In genomic region chr17:41930833-41931156, GRCh38 we compare ENCODE assay signal across 9 cellular contexts. TPM values are rescaled to one million over a fixed set of nuclear protein-coding genes. Genes with fewer than 3 reads are reported as not detected.
DNase-seq lines count a peak whose midpoint lies in the region; ATAC-seq, FAIRE-seq and TF ChIP-seq lines count a peak whose summit lies in the region.
"Not testable (repeated sequence)": the region's sequence is repeated elsewhere in the genome, so short reads cannot be mapped to it uniquely, and the experiment has no call there.
"Had no signal": no experiment of that assay in that cellular context is flagged by ENCODE, and none has a peak within 500 bp of the region (broad histone marks: within the 10 kb centered on the region; RNA-seq: fewer than 3 reads in every experiment).

No MANE protein-coding gene starts in this region.

- H3K36me3 Mint-ChIP-seq in T-helper 2 cell treated with Interferon-gamma antibody and Interleukin-4, amounts not matched to agents 5 μg/mL and 100 μg/mL, for 36 hours (ENCODE audit: low read depth): not testable (repeated sequence)

- TF ChIP-seq POLR2A in A549 (IDR thresholded peaks at IDR 0.05; ENCODE audit: low read length); K562 (conservative IDR thresholded peaks at IDR 0.05): not testable (repeated sequence)

- H3K27me3 Mint-ChIP-seq in T-helper 2 cell treated with Interferon-gamma antibody and Interleukin-4, amounts not matched to agents 5 μg/mL and 100 μg/mL, for 36 hours (ENCODE audit: low read depth): not testable (repeated sequence)

- ATAC-seq in A549: peak; percentile 62 to 69; a peak in 4 of 6 replicates
- peak; percentile 14 for ATAC-seq in GM19025 (IDR thresholded peaks at IDR 0.05; ENCODE audit: low read depth, unreplicated experiment)
- peak; percentile 25 for ATAC-seq in HG03521 (IDR thresholded peaks at IDR 0.05; ENCODE audit: unreplicated experiment)
- peak; percentile 5 for ATAC-seq in K562

- peak overlapping the region; percentile 55 for H3K4me3 ChIP-seq in A549
- peak overlapping the region; percentile 45 for H3K4me3 ChIP-seq in K562
- H3K4me3 ChIP-seq in fibroblast of villous mesenchyme (ENCODE audit: low read depth, low read length): peak overlapping the region; percentile 74
- peak overlapping the region; percentile 53 for H3K4me3 ChIP-seq in mesodermal cell (ENCODE audit: extremely low read depth, insufficient read depth, low read length, poor library complexity, severe bottlenecking)
- H3K4me3 ChIP-seq in skeletal muscle satellite cell (ENCODE audit: low read length): peak overlapping the region; percentile 72

- not testable (repeated sequence) for H3K36me3 ChIP-seq in K562 (ENCODE audit: control insufficient read depth, insufficient read depth, low read length); mesodermal cell (ENCODE audit: control insufficient read depth, insufficient read depth, low read length); skeletal muscle satellite cell (ENCODE audit: insufficient read depth, low read length)

- peak overlapping the region in 1 of 2 experiments; percentile 57; a peak in 1 of 4 replicates for H3K9ac ChIP-seq in K562 (ENCODE audit: insufficient read depth in 1 of 2, low read depth in 2 of 2, low read length in 2 of 2)
- H3K9ac ChIP-seq in skeletal muscle satellite cell (ENCODE audit: low read depth, low read length): peak overlapping the region; percentile 69

- TF ChIP-seq EP300 in A549 (IDR thresholded peaks at IDR 0.05); K562 (IDR thresholded peaks at IDR 0.05; ENCODE audit: low read length): not testable (repeated sequence)

- peaks cover 13% of the 10 kb centered on the region; the same call in 2 of the 3 replicates for H3K79me2 ChIP-seq in K562 (ENCODE audit: control insufficient read depth, insufficient read depth, low read length)

- peak overlapping the region; percentile 95 for H3K4me3 Mint-ChIP-seq in T-helper 2 cell treated with Interferon-gamma antibody and Interleukin-4, amounts not matched to agents 5 μg/mL and 100 μg/mL, for 36 hours

- peaks cover 31% of the 10 kb centered on the region for H3K4me1 ChIP-seq in A549
- H3K4me1 ChIP-seq in K562 (replicated peaks in 1 of 2; ENCODE audit: control insufficient read depth in 2 of 2, insufficient read depth in 2 of 2, low read length in 2 of 2): peaks cover 19 to 21% of the 10 kb centered on the region in 2 experiments; a peak in 4 of 5 replicates
- H3K4me1 ChIP-seq in mesodermal cell (ENCODE audit: control insufficient read depth, insufficient read depth, low read length, poor library complexity, severe bottlenecking); skeletal muscle satellite cell (ENCODE audit: control insufficient read depth, insufficient read depth, low read length): not testable (repeated sequence)

- not testable (repeated sequence) for TF ChIP-seq CTCF in A549 (IDR thresholded peaks at IDR 0.05); K562 (IDR thresholded peaks at IDR 0.05 in 2 of 3, conservative IDR thresholded peaks at IDR 0.05 in 1 of 3; ENCODE audit: insufficient read depth in 2 of 3, low read depth in 1 of 3, low read length in 3 of 3); fibroblast of villous mesenchyme (IDR thresholded peaks at IDR 0.05; ENCODE audit: insufficient read depth, low read depth, low read length)

- H3K27me3 ChIP-seq in K562 (ENCODE audit: control insufficient read depth in 2 of 2, insufficient read depth in 2 of 2, low read length in 2 of 2); skeletal muscle satellite cell (ENCODE audit: control insufficient read depth, insufficient read depth, low read length): not testable (repeated sequence)

- peaks cover 45% of the 10 kb centered on the region for H3K4me1 Mint-ChIP-seq in T-helper 2 cell treated with Interferon-gamma antibody and Interleukin-4, amounts not matched to agents 5 μg/mL and 100 μg/mL, for 36 hours (ENCODE audit: low read depth)

- 57% methylated on average over 18 of the region's 18 CpGs for WGBS in A549 (ENCODE audit: missing lambda C conversion rate)
- 31% methylated on average over 9 of the region's 18 CpGs for WGBS in K562 (ENCODE audit: insufficient coverage, low coverage, missing lambda C conversion rate)
- WGBS in mesodermal cell (ENCODE audit: insufficient coverage in 2 of 2), 2 experiments: 78 to 90% methylated on average over 4 of the region's 18 CpGs

- intact Hi-C loops in K562 (cut with micrococcal nuclease): loop anchor here (2.0 kb wide), 1 partner anchor 28 kb away; no protein-coding TSS in a partner anchor

- FAIRE-seq in A549 (lab: Jason Lieb, UNC); K562 (lab: Jason Lieb, UNC): not testable (repeated sequence)

- peak overlapping the region; percentile 76 to 89 for H3K27ac ChIP-seq in A549
- not testable (repeated sequence) for H3K27ac ChIP-seq in K562 (ENCODE audit: extremely low read depth, low read depth, low read length)
- H3K27ac ChIP-seq in mesodermal cell (ENCODE audit: low read depth, low read length, severe bottlenecking): peak overlapping the region; percentile 92

- peak overlapping the region; percentile 95 for H3K27ac Mint-ChIP-seq in T-helper 2 cell treated with Interferon-gamma antibody and Interleukin-4, amounts not matched to agents 5 μg/mL and 100 μg/mL, for 36 hours

- CTCF ChIA-PET in A549 (lab: Yijun Ruan, JAX) (interaction anchor here (0.7 to 12.8 kb wide), 25 partner anchors 9 to 193 kb away, joined by 3 to 122 read pairs (median 3); partner anchors contain the start of genes ACLY, CNP, NKIRAS2 and P3H4), K562 (lab: Yijun Ruan, JAX; ENCODE audit: low intra/inter-chr PET ratio) (interaction anchor here (1.5 kb wide), 1 partner anchor 29 kb away, joined by 9 read pairs; no protein-coding TSS in a partner anchor)

- not testable (repeated sequence) for H3K9me3 Mint-ChIP-seq in T-helper 2 cell treated with Interferon-gamma antibody and Interleukin-4, amounts not matched to agents 5 μg/mL and 100 μg/mL, for 36 hours

- H2AFZ ChIP-seq in K562 (ENCODE audit: low read depth, low read length): peak overlapping the region; percentile 93

- BruUV-seq in K562 (replicated peaks; lab: Mats Ljungman, UMichigan): not testable (repeated sequence)

- POLR2A ChIA-PET in A549 (lab: Yijun Ruan, JAX): interaction anchor here (0.5 to 2.7 kb wide), 27 partner anchors 9 to 1067 kb away, joined by 3 to 47 read pairs (median 4); partner anchors contain the start of genes ACLY, CNP, DNAJC7 and JUP
- POLR2A ChIA-PET in K562 (lab: Yijun Ruan, JAX): interaction anchor here (0.6 to 2.4 kb wide), 14 partner anchors 8 to 605 kb away, joined by 3 to 21 read pairs (median 4); partner anchors contain the start of genes ACLY, CNP, EIF1 and JUP

- H3K9me1 ChIP-seq in K562 (ENCODE audit: control insufficient read depth, insufficient read depth, low read length): not testable (repeated sequence)

- peak overlapping the region; percentile 81 for H3K4me2 ChIP-seq in A549
- peak overlapping the region; percentile 98 for H3K4me2 ChIP-seq in K562 (ENCODE audit: insufficient read depth, low read length)
- H3K4me2 ChIP-seq in skeletal muscle satellite cell (ENCODE audit: low read length): peak overlapping the region; percentile 87

- TF ChIP-seq RAD21 in A549 (conservative IDR thresholded peaks at IDR 0.05 in 1 of 2, IDR thresholded peaks at IDR 0.05 in 1 of 2); K562 (CRISPR knock-in tag; conservative IDR thresholded peaks at IDR 0.05 in 1 of 2, IDR thresholded peaks at IDR 0.05 in 1 of 2): not testable (repeated sequence)

- DNase-seq in A549 (ENCODE audit: low read depth in 1 of 2, low spot score in 1 of 2); T-helper 2 cell treated with Interferon-gamma antibody and Interleukin-4, amounts not matched to agents 5 μg/mL and 100 μg/mL, for 36 hours (ENCODE audit: low spot score); K562 (ENCODE audit: extremely low read depth in 1 of 4, low spot score in 3 of 4); fibroblast of villous mesenchyme (ENCODE audit: low read depth): not testable (repeated sequence)

- not testable (repeated sequence) for H4K20me1 ChIP-seq in K562 (replicated peaks; ENCODE audit: control insufficient read depth, insufficient read depth, low read length)

- in situ Hi-C loops in K562 (cut with MboI): not testable (repeated sequence)

- H3K9me3 ChIP-seq in A549; K562 (replicated peaks; ENCODE audit: control insufficient read depth, insufficient read depth, low read depth, low read length); mesodermal cell (ENCODE audit: control insufficient read depth, low read length); skeletal muscle satellite cell (replicated peaks; ENCODE audit: low read length): not testable (repeated sequence)

RNA-seq across cellular contexts. Expression of gene ODAD4, which starts 0.4 kb away (rescaled TPM):
- polyA plus RNA-seq in A549 (2011; rRNA removed) (2.0 and 2.3 TPM in 2 replicates), A549 (2017; fragmentation: RNase III; extraction: RNeasy Plus Mini Kit Qiagen cat#74134 plus additional on column Dnase treatment) (2.2 to 2.5 TPM (median 2.3 TPM) in 3 replicates), K562 (2011; rRNA removed) (0.05 and 0.35 TPM in 2 replicates), K562 (2014; fragmentation: Illumina TruSeq; extraction: Trizol) (0.57 and 0.67 TPM in 2 replicates), K562 (2014; fragmentation: Nextera tagmentation; extraction: Ambion mirVana) (under 1 TPM; 0.30 to 0.81 TPM), K562 (2014; rRNA removed) (0.22 and 0.49 TPM in 2 replicates)
- 0.47 and 0.56 TPM in 2 replicates for polyA plus RNA-seq in A549 (2012; cell fraction: cytosol; rRNA removed)
- 0.64 and 0.80 TPM in 2 replicates for polyA plus RNA-seq in A549 (2012; cell fraction: nucleus; rRNA removed)
- polyA minus RNA-seq in A549 (2011; rRNA and poly(A)+ RNA removed): 2.8 TPM in 2 replicates
- total RNA-seq in K562 (2011; cell fraction: chromatin; rRNA removed; ENCODE audit: low replicate concordance): 2.3 and 4.6 TPM in 2 replicates
- total RNA-seq in K562 (2011; cell fraction: nucleolus; rRNA removed): 0.67 and 2.2 TPM in 2 replicates
- total RNA-seq in K562 (2011; cell fraction: nucleoplasm; rRNA removed): 1.8 TPM in 2 replicates
- total RNA-seq in K562 (2014; rRNA removed) (0.09 and 0.24 TPM in 2 replicates), K562 (2014; rRNA removed; fragmentation: Illumina TruSeq; extraction: Trizol) (0.70 and 0.98 TPM in 2 replicates), K562 (2015; rRNA removed; fragmentation: Illumina TruSeq; extraction: Trizol) (0.45 and 0.51 TPM in 2 replicates), K562 (2021) (0.11 and 0.75 TPM in 2 replicates), fibroblast of villous mesenchyme (0.43 and 0.64 TPM in 2 replicates)
- 0.09 TPM in 2 replicates for polyA plus RNA-seq in K562 (2011; cell fraction: cytosol; rRNA removed)
- 0.32 and 0.44 TPM in 2 replicates for polyA plus RNA-seq in K562 (2011; cell fraction: nucleus; rRNA removed)
- 0.35 and 1.6 TPM in 2 replicates for polyA plus RNA-seq in K562 (2012)
- polyA minus RNA-seq in K562 (2011; rRNA and poly(A)+ RNA removed): 0.54 and 0.63 TPM in 2 replicates
- polyA minus RNA-seq in K562 (2011; cell fraction: cytosol; rRNA and poly(A)+ RNA removed): not detected in 2 replicates
- polyA minus RNA-seq in K562 (2011; cell fraction: nucleus; rRNA and poly(A)+ RNA removed): 0.54 and 1.00 TPM in 2 replicates
- polyA plus RNA-seq in mesodermal cell (2013, experiment 1 of 2): 2.9 TPM
- polyA plus RNA-seq in mesodermal cell (2013, experiment 2 of 2): 2.3 TPM
- 0.25 and 0.66 TPM in 2 replicates for total RNA-seq in skeletal muscle satellite cell (2012; rRNA removed)
- total RNA-seq: esophagus mucosa had no signal

RNA-seq across cellular contexts. Expression of gene ACLY, which starts 12.0 kb away (rescaled TPM):
- polyA plus RNA-seq in A549 (2011; rRNA removed) (367 and 376 TPM in 2 replicates), A549 (2017; fragmentation: RNase III; extraction: RNeasy Plus Mini Kit Qiagen cat#74134 plus additional on column Dnase treatment) (337 to 355 TPM (median 344 TPM) in 3 replicates), K562 (2011; rRNA removed) (163 and 165 TPM in 2 replicates), K562 (2014; fragmentation: Illumina TruSeq; extraction: Trizol) (194 and 206 TPM in 2 replicates), K562 (2014; fragmentation: Nextera tagmentation; extraction: Ambion mirVana) (10 to 100 TPM; 42.9 to 58.5 TPM), K562 (2014; rRNA removed) (120 and 129 TPM in 2 replicates)
- 262 and 313 TPM in 2 replicates for polyA plus RNA-seq in A549 (2012; cell fraction: cytosol; rRNA removed)
- polyA plus RNA-seq in A549 (2012; cell fraction: nucleus; rRNA removed): 414 and 459 TPM in 2 replicates
- 672 and 786 TPM in 2 replicates for polyA minus RNA-seq in A549 (2011; rRNA and poly(A)+ RNA removed)
- 153 and 277 TPM in 2 replicates for total RNA-seq in K562 (2011; cell fraction: chromatin; rRNA removed; ENCODE audit: low replicate concordance)
- 161 TPM in 2 replicates for total RNA-seq in K562 (2011; cell fraction: nucleolus; rRNA removed)
- 163 and 174 TPM in 2 replicates for total RNA-seq in K562 (2011; cell fraction: nucleoplasm; rRNA removed)
- total RNA-seq in K562 (2014; rRNA removed) (114 and 123 TPM in 2 replicates), K562 (2014; rRNA removed; fragmentation: Illumina TruSeq; extraction: Trizol) (112 and 125 TPM in 2 replicates), K562 (2015; rRNA removed; fragmentation: Illumina TruSeq; extraction: Trizol) (129 and 131 TPM in 2 replicates), K562 (2021) (261 and 280 TPM in 2 replicates), fibroblast of villous mesenchyme (400 and 446 TPM in 2 replicates)
- polyA plus RNA-seq in K562 (2011; cell fraction: cytosol; rRNA removed): 156 and 184 TPM in 2 replicates
- polyA plus RNA-seq in K562 (2011; cell fraction: nucleus; rRNA removed): 114 and 149 TPM in 2 replicates
- 94.5 and 161 TPM in 2 replicates for polyA plus RNA-seq in K562 (2012)
- 244 and 312 TPM in 2 replicates for polyA minus RNA-seq in K562 (2011; rRNA and poly(A)+ RNA removed)
- 258 TPM in 2 replicates for polyA minus RNA-seq in K562 (2011; cell fraction: cytosol; rRNA and poly(A)+ RNA removed)
- polyA minus RNA-seq in K562 (2011; cell fraction: nucleus; rRNA and poly(A)+ RNA removed): 49.9 and 63.5 TPM in 2 replicates
- 278 TPM for polyA plus RNA-seq in mesodermal cell (2013, experiment 1 of 2)
- polyA plus RNA-seq in mesodermal cell (2013, experiment 2 of 2): 242 TPM
- 289 and 299 TPM in 2 replicates for total RNA-seq in skeletal muscle satellite cell (2012; rRNA removed)

RNA-seq across cellular contexts. Expression of gene CNP, which starts 35.8 kb away (rescaled TPM):
- polyA plus RNA-seq in A549 (2011; rRNA removed) (38.6 and 49.8 TPM in 2 replicates), A549 (2017; fragmentation: RNase III; extraction: RNeasy Plus Mini Kit Qiagen cat#74134 plus additional on column Dnase treatment) (113 to 118 TPM (median 116 TPM) in 3 replicates), K562 (2011; rRNA removed) (15.5 and 20.7 TPM in 2 replicates), K562 (2014; fragmentation: Illumina TruSeq; extraction: Trizol) (33.2 and 37.5 TPM in 2 replicates), K562 (2014; fragmentation: Nextera tagmentation; extraction: Ambion mirVana) (1 to 10 TPM; 1.7 to 3.8 TPM), K562 (2014; rRNA removed) (29.1 and 30.2 TPM in 2 replicates)
- 42.8 and 51.2 TPM in 2 replicates for polyA plus RNA-seq in A549 (2012; cell fraction: cytosol; rRNA removed)
- 57.8 and 66.7 TPM in 2 replicates for polyA plus RNA-seq in A549 (2012; cell fraction: nucleus; rRNA removed)
- 133 and 161 TPM in 2 replicates for polyA minus RNA-seq in A549 (2011; rRNA and poly(A)+ RNA removed)
- 33.1 and 94.9 TPM in 2 replicates for total RNA-seq in K562 (2011; cell fraction: chromatin; rRNA removed; ENCODE audit: low replicate concordance)
- total RNA-seq in K562 (2011; cell fraction: nucleolus; rRNA removed): 31.3 and 42.9 TPM in 2 replicates
- 37.7 and 39.6 TPM in 2 replicates for total RNA-seq in K562 (2011; cell fraction: nucleoplasm; rRNA removed)
- total RNA-seq in K562 (2014; rRNA removed) (45.4 and 45.8 TPM in 2 replicates), K562 (2014; rRNA removed; fragmentation: Illumina TruSeq; extraction: Trizol) (15.9 and 18.6 TPM in 2 replicates), K562 (2015; rRNA removed; fragmentation: Illumina TruSeq; extraction: Trizol) (31.8 and 32.1 TPM in 2 replicates), K562 (2021) (49.4 and 52.0 TPM in 2 replicates), fibroblast of villous mesenchyme (94.6 and 98.6 TPM in 2 replicates)
- polyA plus RNA-seq in K562 (2011; cell fraction: cytosol; rRNA removed): 11.4 and 24.5 TPM in 2 replicates
- polyA plus RNA-seq in K562 (2011; cell fraction: nucleus; rRNA removed): 10.2 and 21.9 TPM in 2 replicates
- polyA plus RNA-seq in K562 (2012): 30.0 and 34.8 TPM in 2 replicates
- 19.5 and 44.8 TPM in 2 replicates for polyA minus RNA-seq in K562 (2011; rRNA and poly(A)+ RNA removed)
- polyA minus RNA-seq in K562 (2011; cell fraction: cytosol; rRNA and poly(A)+ RNA removed): 36.4 and 44.8 TPM in 2 replicates
- 11.0 and 11.9 TPM in 2 replicates for polyA minus RNA-seq in K562 (2011; cell fraction: nucleus; rRNA and poly(A)+ RNA removed)
- polyA plus RNA-seq in mesodermal cell (2013, experiment 1 of 2): 57.5 TPM
- 48.9 TPM for polyA plus RNA-seq in mesodermal cell (2013, experiment 2 of 2)
- total RNA-seq in skeletal muscle satellite cell (2012; rRNA removed): 32.8 and 33.2 TPM in 2 replicates

Comparison
In these comparisons a context has a peak if more than half of its experiments do, and no peak if none do; other contexts are left out.
1. ATAC-seq: peak in every context shown above with its lines; median percentile 66 in A549; 25 in HG03521; 14 in GM19025; 5 in K562.